Comparison of ENCODE assay signal across 15 cellular contexts in the genomic region with DNA sequence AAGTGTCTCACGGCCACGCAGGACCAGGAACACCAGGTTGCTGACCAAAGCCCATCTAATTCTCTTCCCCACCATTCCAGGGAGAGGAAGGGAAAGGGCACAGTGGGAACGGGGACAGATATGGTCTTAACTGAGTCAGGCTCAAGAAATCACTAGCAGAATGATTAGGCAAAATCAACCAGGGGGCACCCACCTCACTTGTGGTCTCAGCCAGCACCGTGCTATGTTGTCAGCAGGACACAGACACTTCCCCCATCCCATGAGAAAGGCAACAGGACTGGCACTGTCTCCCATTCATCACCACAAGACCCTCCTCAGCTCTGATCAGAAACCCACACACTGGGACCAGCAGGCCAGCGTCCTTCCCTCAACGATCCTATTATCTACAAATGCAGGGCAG. TPM values are rescaled to one million over a fixed set of nuclear protein-coding genes. Genes with fewer than 3 reads are reported as not detected.
A peak's percentile ranks its signal among the peaks of the same experiment; 100 is the strongest.
DNase-seq lines count a peak whose midpoint lies in the region; ATAC-seq, FAIRE-seq and TF ChIP-seq lines count a peak whose summit lies in the region.
"Had no signal": no experiment of that assay in that cellular context is flagged by ENCODE, and none has a peak within 500 bp of the region (broad histone marks: within the 10 kb centered on the region; RNA-seq: fewer than 3 reads in every experiment).

No MANE protein-coding gene starts in this region.

- no peaks in the 10 kb centered on the region for H3K36me3 ChIP-seq in OCI-LY1 (ENCODE audit: insufficient read depth, low read length)
- no peaks in the 10 kb centered on the region for H3K36me3 ChIP-seq in esophagus squamous epithelium
- H3K36me3 ChIP-seq in psoas muscle (ENCODE audit: insufficient read depth in 1 of 2, low read depth in 1 of 2), result no peaks in the 10 kb centered on the region
- H3K36me3 ChIP-seq: thyroid gland had no signal

- no peak for FAIRE-seq in H54 (lab: Jason Lieb, UNC)
- FAIRE-seq: A204.1 had no signal

- CTCF ChIA-PET in activated CD4-positive, alpha-beta T cell treated with anti-CD3 and anti-CD28 coated beads, Interleukin-2, amount 10 ng/mL, durations not matched to agents 7 days and 5 days (lab: Charles Lee), result interaction anchor here (0.6 to 0.7 kb wide), 2 partner anchors 18 to 1495 kb away, joined by 3 read pairs; no protein-coding TSS in a partner anchor

- H3K4me3 ChIP-seq in OCI-LY1 (ENCODE audit: low read depth, low read length, poor library complexity, severe bottlenecking) (peak overlapping the region; percentile 91), esophagus squamous epithelium (no peak overlapping the region), psoas muscle (peak overlapping the region; percentile 95)
- H3K4me3 ChIP-seq: SJSA1, thyroid gland had no signal

- ATAC-seq in psoas muscle (no peak), GM21528 (IDR thresholded peaks at IDR 0.05; ENCODE audit: low FRiP score, unreplicated experiment) (no peak)

- H3K9me3 ChIP-seq in OCI-LY1 (ENCODE audit: low read length), result no peaks in the 10 kb centered on the region
- no peaks in the 10 kb centered on the region for H3K9me3 ChIP-seq in esophagus squamous epithelium
- no peaks in the 10 kb centered on the region for H3K9me3 ChIP-seq in psoas muscle
- H3K9me3 ChIP-seq: SJSA1, thyroid gland had no signal

- no peaks in the 10 kb centered on the region for H3K9me2 ChIP-seq in OCI-LY1 (ENCODE audit: low read depth, low read length)

- no peak overlapping the region for H3K27ac Mint-ChIP-seq in activated CD4-positive, alpha-beta T cell treated with anti-CD3 and anti-CD28 coated beads, Interleukin-2, amount 10 ng/mL, durations not matched to agents 7 days and 5 days

- TF ChIP-seq POLR2A in esophagus squamous epithelium (IDR thresholded peaks at IDR 0.05), result no peak
- no peak for TF ChIP-seq POLR2A in H54 (IDR thresholded peaks at IDR 0.05; ENCODE audit: low read depth, low read length)

- peaks cover 47% of the 10 kb centered on the region for H3K4me1 Mint-ChIP-seq in activated CD4-positive, alpha-beta T cell treated with anti-CD3 and anti-CD28 coated beads, Interleukin-2, amount 10 ng/mL, durations not matched to agents 7 days and 5 days

- POLR2A ChIA-PET in activated CD4-positive, alpha-beta T cell treated with anti-CD3 and anti-CD28 coated beads, Interleukin-2, amount 10 ng/mL, durations not matched to agents 7 days and 5 days (lab: Charles Lee), result no interaction called here

- no peaks in the 10 kb centered on the region for H3K27me3 ChIP-seq in OCI-LY1 (ENCODE audit: insufficient read depth, low read length)
- no peaks in the 10 kb centered on the region for H3K27me3 ChIP-seq in esophagus squamous epithelium
- H3K27me3 ChIP-seq in psoas muscle (ENCODE audit: insufficient read depth in 3 of 3, low read length in 2 of 3), result no peaks in the 10 kb centered on the region
- H3K27me3 ChIP-seq: SJSA1, thyroid gland had no signal

- TF ChIP-seq CTCF in OCI-LY1 (IDR thresholded peaks at IDR 0.05; ENCODE audit: low read length), result no peak
- no peak for TF ChIP-seq CTCF in esophagus squamous epithelium (IDR thresholded peaks at IDR 0.05)
- TF ChIP-seq CTCF in psoas muscle (IDR thresholded peaks at IDR 0.05), result no peak

- H4K20me1 ChIP-seq in OCI-LY1 (ENCODE audit: insufficient read depth, low read length), result no peaks in the 10 kb centered on the region

- no peaks in the 10 kb centered on the region for H3F3A ChIP-seq in OCI-LY1 (ENCODE audit: insufficient read depth, low read length)

- no peak for DNase-seq in activated CD4-positive, alpha-beta T cell treated with anti-CD3 and anti-CD28 coated beads, Interleukin-2, amount 10 ng/mL, durations not matched to agents 7 days and 5 days
- no peak for DNase-seq in activated CD4-positive, alpha-beta T cell treated with anti-CD3 and anti-CD28 coated beads, Interleukin-2, amount 50 U/mL, for 48 hours
- DNase-seq in esophagus squamous epithelium (lab: John Stamatoyannopoulos, UW) (no peak), psoas muscle (no peak), NCI-H69 (lab: John Stamatoyannopoulos, UW) (no peak), H54 (ENCODE audit: insufficient read length, low spot score) (no peak)
- DNase-seq: activated effector memory CD4-positive, alpha-beta T cell treated with Interleukin-2 at 50 U/mL for 16 hours; DMS153; NCI-H1048; NCI-H82; thyroid gland had no signal

- intact Hi-C loops in esophagus squamous epithelium (cut with DNase I) (no loop called here), psoas muscle (cut with DNase I) (no loop called here)

- no peaks in the 10 kb centered on the region for H3K27me3 Mint-ChIP-seq in activated CD4-positive, alpha-beta T cell treated with anti-CD3 and anti-CD28 coated beads, Interleukin-2, amount 10 ng/mL, durations not matched to agents 7 days and 5 days

- peaks cover 54% of the 10 kb centered on the region for H3K79me2 ChIP-seq in OCI-LY1 (ENCODE audit: insufficient read depth, low read length)

- H3K9me3 Mint-ChIP-seq in activated CD4-positive, alpha-beta T cell treated with anti-CD3 and anti-CD28 coated beads, Interleukin-2, amount 10 ng/mL, durations not matched to agents 7 days and 5 days, result no peaks in the 10 kb centered on the region

- H3K9ac ChIP-seq in OCI-LY1 (ENCODE audit: low read length), result peak overlapping the region; percentile 84

- H3K4me1 ChIP-seq in OCI-LY1 (ENCODE audit: insufficient read depth, low read length, severe bottlenecking) (peaks cover 69% of the 10 kb centered on the region), esophagus squamous epithelium (peaks cover 44 to 77% (median 48%) of the 10 kb centered on the region in 3 donors), psoas muscle (peaks cover 58% of the 10 kb centered on the region)

- peak overlapping the region; percentile 86 for H3K27ac ChIP-seq in OCI-LY1 (ENCODE audit: low read depth, low read length, poor library complexity, severe bottlenecking)
- peak overlapping the region; percentile 47 to 100 (median 74) for H3K27ac ChIP-seq in esophagus squamous epithelium
- H3K27ac ChIP-seq in psoas muscle, result peak overlapping the region; percentile 61
- H3K27ac ChIP-seq: SJSA1, thyroid gland had no signal

- peak overlapping the region; percentile 90 for H3K4me2 ChIP-seq in OCI-LY1 (ENCODE audit: low read length)

- WGBS in esophagus squamous epithelium, 2 donors, result 55 to 56% methylated on average over 4 of the region's 6 CpGs
- 75 to 82% (median 76%) methylated on average over 6 of the region's 6 CpGs for WGBS in psoas muscle, 3 donors

- peak overlapping the region; percentile 14 for H3K4me3 Mint-ChIP-seq in activated CD4-positive, alpha-beta T cell treated with anti-CD3 and anti-CD28 coated beads, Interleukin-2, amount 10 ng/mL, durations not matched to agents 7 days and 5 days

- H3K36me3 Mint-ChIP-seq in activated CD4-positive, alpha-beta T cell treated with anti-CD3 and anti-CD28 coated beads, Interleukin-2, amount 10 ng/mL, durations not matched to agents 7 days and 5 days (ENCODE audit: low read depth), result no peaks in the 10 kb centered on the region

- no peak overlapping the region for H2AFZ ChIP-seq in OCI-LY1 (ENCODE audit: low read length)

RNA-seq across cellular contexts. Expression of gene BICD2, which starts 2.9 kb away (rescaled TPM):
- total RNA-seq in activated CD4-positive, alpha-beta T cell treated with anti-CD3 and anti-CD28 coated beads, Interleukin-2, amount 10 ng/mL, durations not matched to agents 7 days and 5 days, result 10 to 100 TPM; 29.5 to 31.1 TPM
- total RNA-seq in esophagus squamous epithelium (100 to 1,000 TPM in 1 of 4 donors, 10 to 100 TPM in 3; 81.7 to 116 (median 91.1) TPM), psoas muscle (10 to 100 TPM; 21.6 to 32.1 (median 26.0) TPM)
- 10 to 100 TPM; 22.4 to 44.4 (median 43.6) TPM for polyA plus RNA-seq in psoas muscle

Comparison
In these comparisons a context has a peak if more than half of its experiments do, and no peak if none do; other contexts are left out.
1. H3K4me3 ChIP-seq: peak in OCI-LY1 (single experiment) and psoas muscle (single experiment); none in esophagus squamous epithelium (0 of 4).
2. Peak in every context shown above with its lines, with median percentiles within 50 percentile points of each other: H3K27ac ChIP-seq.